In the genomic region with DNA sequence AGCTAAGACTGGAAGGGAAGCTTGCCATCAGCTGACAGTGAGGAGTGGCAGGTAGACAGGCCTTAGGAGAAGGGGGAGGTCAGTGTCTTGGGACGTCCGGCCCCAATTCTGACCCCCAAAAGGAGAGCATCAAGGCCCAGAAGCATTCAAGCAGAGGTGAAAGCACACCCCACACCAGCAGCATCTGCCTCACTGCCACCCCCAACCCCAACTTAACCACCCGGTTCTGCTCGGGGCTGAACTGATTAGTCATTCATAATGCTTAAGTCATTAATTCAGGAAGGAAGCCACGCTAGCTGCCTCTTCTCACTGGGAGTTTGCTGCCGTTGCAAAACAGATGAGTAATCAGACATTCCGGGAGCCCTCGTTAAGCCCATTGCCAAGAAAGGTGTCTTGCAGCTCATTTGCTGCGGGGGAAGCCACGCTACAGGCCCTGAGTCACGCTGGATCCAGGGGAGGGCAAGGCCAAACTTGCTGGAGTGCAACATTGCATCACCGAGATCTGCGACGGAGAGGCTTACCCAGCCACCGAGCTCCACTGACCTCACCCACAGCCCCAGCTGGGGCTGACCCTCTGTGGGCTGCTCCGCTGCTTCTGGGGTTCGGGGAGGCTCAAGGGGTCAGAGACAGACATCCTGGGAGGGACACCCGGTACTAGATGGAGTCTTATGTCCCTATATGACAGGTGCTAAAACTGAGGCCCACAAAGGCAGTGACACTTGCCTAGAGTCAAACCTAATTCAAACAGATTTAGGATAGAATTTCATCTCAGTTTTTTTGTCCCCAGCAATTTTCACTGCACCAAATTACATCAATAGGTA, we compare ENCODE assay signal across 8 cellular contexts. TPM values are rescaled to one million over a fixed set of nuclear protein-coding genes. Genes with fewer than 3 reads are reported as not detected.
A peak's percentile ranks its signal among the peaks of the same experiment; 100 is the strongest.
DNase-seq lines count a peak whose midpoint lies in the region; ATAC-seq and TF ChIP-seq lines count a peak whose summit lies in the region.

No MANE protein-coding gene starts in this region.

- DNase-seq in CD14-positive monocyte (ENCODE audit: low spot score) (peak; percentile 99), T1000 (lab: John Stamatoyannopoulos, UW) (peak; percentile 41), foreskin keratinocyte (peak; percentile 99 to 100), osteocyte (ENCODE audit: extremely low spot score, unreplicated experiment) (no peak)

- H3K27ac Mint-ChIP-seq in CD14-positive monocyte = peak overlapping the region; percentile 94 to 98 (median 97)
- H3K27ac Mint-ChIP-seq in osteocyte (ENCODE audit: unreplicated experiment) = peak overlapping the region; percentile 52

- ATAC-seq in GM19043 (IDR thresholded peaks at IDR 0.05; ENCODE audit: low read depth, unreplicated experiment) (peak; percentile 71), foreskin keratinocyte (peak; percentile 83), GM18870 (IDR thresholded peaks at IDR 0.05; ENCODE audit: unreplicated experiment) (no peak), HG03469 (IDR thresholded peaks at IDR 0.05; ENCODE audit: unreplicated experiment) (no peak)

- H3K27me3 Mint-ChIP-seq in CD14-positive monocyte (ENCODE audit: low read depth in 3 of 3) = peaks cover 0 to 3% (median 3%) of the 10 kb centered on the region in 3 donors
- no peaks in the 10 kb centered on the region for H3K27me3 Mint-ChIP-seq in osteocyte (ENCODE audit: unreplicated experiment)

- H3K4me1 ChIP-seq in HUES48 (ENCODE audit: control insufficient read depth, insufficient read depth, low read length) = peaks cover 36% of the 10 kb centered on the region
- peaks cover 23% of the 10 kb centered on the region for H3K4me1 ChIP-seq in foreskin keratinocyte

- no peaks in the 10 kb centered on the region; the same call in 1 of the 2 replicates for H3K27me3 ChIP-seq in HUES48 (ENCODE audit: control insufficient read depth, insufficient read depth, low read length)
- H3K27me3 ChIP-seq in foreskin keratinocyte = no peaks in the 10 kb centered on the region

- H3K4me3 ChIP-seq in HUES48 (ENCODE audit: low read depth, low read length) = no peak overlapping the region

- no peaks in the 10 kb centered on the region for H3K36me3 ChIP-seq in HUES48 (ENCODE audit: control insufficient read depth, insufficient read depth, low read length)

- H3K9me3 ChIP-seq in HUES48 (ENCODE audit: control insufficient read depth, insufficient read depth, low read length) = no peaks in the 10 kb centered on the region

- peaks cover 42% of the 10 kb centered on the region for H3K4me1 Mint-ChIP-seq in CD14-positive monocyte
- peaks cover 48% of the 10 kb centered on the region for H3K4me1 Mint-ChIP-seq in osteocyte (ENCODE audit: unreplicated experiment)

- no peak for TF ChIP-seq CTCF in CD14-positive monocyte (IDR thresholded peaks at IDR 0.05)
- no peak for TF ChIP-seq CTCF in foreskin keratinocyte (conservative IDR thresholded peaks at IDR 0.05)
- TF ChIP-seq CTCF in osteocyte (IDR thresholded peaks at IDR 0.05) = no peak

- 0 out of 2 replicates have a peak overlapping the region, but pooled peaks have one; percentile 12 for H3K9ac ChIP-seq in HUES48 (ENCODE audit: low read depth, low read length)

- no peaks in the 10 kb centered on the region for H3K9me3 Mint-ChIP-seq in CD14-positive monocyte
- H3K9me3 Mint-ChIP-seq in osteocyte (ENCODE audit: unreplicated experiment) = no peaks in the 10 kb centered on the region

- H3K36me3 Mint-ChIP-seq in CD14-positive monocyte (peaks cover 0 to 3% of the 10 kb centered on the region in 2 donors), osteocyte (ENCODE audit: unreplicated experiment) (no peaks in the 10 kb centered on the region)

- H3K4me3 Mint-ChIP-seq in CD14-positive monocyte (peak overlapping the region; percentile 56 to 78), osteocyte (ENCODE audit: unreplicated experiment) (no peak overlapping the region)

- H3K27ac ChIP-seq in HUES48 (ENCODE audit: low read depth, low read length) = peak overlapping the region; percentile 90
- peak overlapping the region; percentile 94 for H3K27ac ChIP-seq in foreskin keratinocyte

- intact Hi-C loops in CD14-positive monocyte (cut with micrococcal nuclease) = loop anchor here (2.0 to 10.0 kb wide), 4 partner anchors 19 to 85 kb away; partner anchors contain the start of gene HES1 (in 1 of the 2)

RNA-seq across cellular contexts. Expression of gene HES1, which starts 46.4 kb away (rescaled TPM):
- polyA plus RNA-seq in CD14-positive monocyte (under 1 TPM; 0.17 to 0.26 TPM), foreskin keratinocyte (28.7 and 32.5 TPM in 2 replicates)
- total RNA-seq in foreskin keratinocyte (35.1 and 42.1 TPM in 2 replicates), osteocyte (41.0 and 51.6 TPM in 2 replicates)

Comparison
In these comparisons a context has a peak if more than half of its experiments do, and no peak if none do; other contexts are left out.
1. ATAC-seq: peak in GM19043 (single experiment) and foreskin keratinocyte (single experiment); none in GM18870 (single experiment) and HG03469 (single experiment).